13 cellular contexts compared by ENCODE assay signal in genomic region chr5:178150977-178151734, GRCh38. TPM values are rescaled to one million over a fixed set of nuclear protein-coding genes. Genes with fewer than 3 reads are reported as not detected.
DNase-seq lines count a peak whose midpoint lies in the region; ATAC-seq and TF ChIP-seq lines count a peak whose summit lies in the region.
"Had no signal": no experiment of that assay in that cellular context is flagged by ENCODE, and none has a peak within 500 bp of the region (broad histone marks: within the 10 kb centered on the region; RNA-seq: fewer than 3 reads in every experiment).

No MANE protein-coding gene starts in this region.

- TF ChIP-seq CTCF in LNCaP clone FGC (IDR thresholded peaks at IDR 0.05; ENCODE audit: control insufficient read depth, extremely low read depth, insufficient read depth) (0 out of 2 replicates have a peak, but pooled peaks have one; percentile 1), choroid plexus epithelial cell (conservative IDR thresholded peaks at IDR 0.05; ENCODE audit: low read depth, low read length) (peak; percentile 49), osteoblast (IDR thresholded peaks at IDR 0.05; ENCODE audit: extremely low read depth, low read depth, low read length) (no peak)

- no peak for ATAC-seq in HG03097 (IDR thresholded peaks at IDR 0.05; ENCODE audit: low FRiP score, unreplicated experiment)

- peaks cover 8% of the 10 kb centered on the region for H3K4me1 ChIP-seq in osteoblast (ENCODE audit: insufficient read depth, low read length)

- peaks cover 12% of the 10 kb centered on the region for H3K79me2 ChIP-seq in osteoblast (ENCODE audit: insufficient read depth, low read length)

- H3K27ac ChIP-seq in osteoblast (ENCODE audit: low read depth, low read length): no peak overlapping the region
- H3K27ac ChIP-seq: SK-N-MC had no signal

- H3K27me3 Mint-ChIP-seq in T-helper 2 cell treated with Interferon-gamma antibody and Interleukin-4, amounts not matched to agents 5 μg/mL and 100 μg/mL, for 36 hours (ENCODE audit: low read depth): no peaks in the 10 kb centered on the region

- peak overlapping the region; percentile 18 for H3K27ac Mint-ChIP-seq in T-helper 2 cell treated with Interferon-gamma antibody and Interleukin-4, amounts not matched to agents 5 μg/mL and 100 μg/mL, for 36 hours

- H3K4me3 ChIP-seq in LNCaP clone FGC (ENCODE audit: low read depth, low read length) (no peak overlapping the region), choroid plexus epithelial cell (ENCODE audit: low read depth, low read length) (no peak overlapping the region), osteoblast (ENCODE audit: insufficient read depth, low read length) (no peak overlapping the region)
- H3K4me3 ChIP-seq: SK-N-MC had no signal

- no peaks in the 10 kb centered on the region for H4K20me1 ChIP-seq in osteoblast (ENCODE audit: insufficient read depth, low read length)

- H3K9me3 Mint-ChIP-seq in T-helper 2 cell treated with Interferon-gamma antibody and Interleukin-4, amounts not matched to agents 5 μg/mL and 100 μg/mL, for 36 hours: no peaks in the 10 kb centered on the region

- peaks cover 52% of the 10 kb centered on the region for H3K36me3 ChIP-seq in osteoblast (ENCODE audit: insufficient read depth, low read length)

- H3K27me3 ChIP-seq in osteoblast (ENCODE audit: insufficient read depth, low read length): no peaks in the 10 kb centered on the region

- peak overlapping the region; percentile 32 for H3K4me3 Mint-ChIP-seq in T-helper 2 cell treated with Interferon-gamma antibody and Interleukin-4, amounts not matched to agents 5 μg/mL and 100 μg/mL, for 36 hours

- peaks cover 22% of the 10 kb centered on the region for H3K4me1 Mint-ChIP-seq in T-helper 2 cell treated with Interferon-gamma antibody and Interleukin-4, amounts not matched to agents 5 μg/mL and 100 μg/mL, for 36 hours (ENCODE audit: low read depth)

- CTCF ChIA-PET in HEK293T (lab: Yijun Ruan, JAX): interaction anchor here (1.6 kb wide), 1 partner anchor 30 kb away, joined by 4 read pairs; no protein-coding TSS in a partner anchor

- peaks cover 45% of the 10 kb centered on the region for H3K36me3 Mint-ChIP-seq in T-helper 2 cell treated with Interferon-gamma antibody and Interleukin-4, amounts not matched to agents 5 μg/mL and 100 μg/mL, for 36 hours (ENCODE audit: low read depth)

- no peaks in the 10 kb centered on the region for H3K9me3 ChIP-seq in osteoblast (ENCODE audit: low read depth, low read length)

- POLR2A ChIA-PET in HEK293T (lab: Yijun Ruan, JAX): interaction anchor here (0.5 kb wide), 1 partner anchor 15 kb away, joined by 3 read pairs; no protein-coding TSS in a partner anchor

- no peak for DNase-seq in T-helper 2 cell treated with Interferon-gamma antibody and Interleukin-4, amounts not matched to agents 5 μg/mL and 100 μg/mL, for 36 hours (ENCODE audit: low spot score)
- no peak for DNase-seq in T-helper 2 cell
- no peak for DNase-seq in LNCaP clone FGC (ENCODE audit: low read depth)
- DNase-seq in choroid plexus epithelial cell (ENCODE audit: low read depth): peak; percentile 48
- DNase-seq in osteoblast (ENCODE audit: insufficient read length, low spot score, missing footprints): peak; percentile 60
- no peak for DNase-seq in GM19238 (ENCODE audit: insufficient read length, low spot score)
- DNase-seq in HEK293T (ENCODE audit: extremely low spot score): no peak
- DNase-seq: Kasumi-1, NCI-H446 treated with DMSO at 0.1 percent for 48 hours had no signal

- H2AFZ ChIP-seq in osteoblast (ENCODE audit: low read length): no peak overlapping the region

- no peak overlapping the region for H3K4me2 ChIP-seq in osteoblast (ENCODE audit: insufficient read depth, low read length)

TF ChIP-seq in HEK293T, 16 proteins besides CTCF, POLR2A, EP300 and RAD21:
- TF ChIP-seq PKNOX1 (IDR thresholded peaks at IDR 0.05) (no peak), L3MBTL2 (conservative IDR thresholded peaks at IDR 0.05) (no peak), NFRKB (IDR thresholded peaks at IDR 0.05) (no peak), BHLHE40 (IDR thresholded peaks at IDR 0.05; ENCODE audit: borderline replicate concordance) (no peak), FOXK2 (IDR thresholded peaks at IDR 0.05) (no peak), FOXM1 (IDR thresholded peaks at IDR 0.05; ENCODE audit: borderline replicate concordance) (no peak), LEF1 (IDR thresholded peaks at IDR 0.05; ENCODE audit: borderline replicate concordance) (no peak)

RNA-seq across cellular contexts. Expression of gene NHP2, which starts 2.5 kb away (rescaled TPM):
- 66.2 and 71.3 TPM in 2 replicates for total RNA-seq in osteoblast

RNA-seq across cellular contexts. Expression of gene RMND5B, which starts 20.3 kb away (rescaled TPM):
- total RNA-seq in osteoblast: 20.0 and 20.6 TPM in 2 replicates

RNA-seq across cellular contexts. Expression of gene GMCL2, which starts 36.0 kb away (rescaled TPM):
- not detected in 2 replicates for total RNA-seq in osteoblast
- total RNA-seq: dermis microvascular lymphatic vessel endothelial cell, omental fat pad had no signal

RNA-seq across cellular contexts. Expression of gene N4BP3, which starts 37.8 kb away (rescaled TPM):
- total RNA-seq in osteoblast: under 0.01 TPM in 2 replicates

RNA-seq across cellular contexts. Expression of gene HNRNPAB, which starts 53.2 kb away (rescaled TPM):
- 40.9 and 42.4 TPM in 2 replicates for total RNA-seq in osteoblast

Comparison
In these comparisons a context has a peak if more than half of its experiments do, and no peak if none do; other contexts are left out.
1. DNase-seq: peak in choroid plexus epithelial cell (single experiment) and osteoblast (single experiment); none in T-helper 2 cell treated with Interferon-gamma antibody and Interleukin-4, amounts not matched to agents 5 μg/mL and 100 μg/mL, for 36 hours (single experiment), T-helper 2 cell (0 of 5), LNCaP clone FGC (single experiment), GM19238 (single experiment) and HEK293T (single experiment).